ENCODE assay signal across 2 cellular contexts in the genomic region with DNA sequence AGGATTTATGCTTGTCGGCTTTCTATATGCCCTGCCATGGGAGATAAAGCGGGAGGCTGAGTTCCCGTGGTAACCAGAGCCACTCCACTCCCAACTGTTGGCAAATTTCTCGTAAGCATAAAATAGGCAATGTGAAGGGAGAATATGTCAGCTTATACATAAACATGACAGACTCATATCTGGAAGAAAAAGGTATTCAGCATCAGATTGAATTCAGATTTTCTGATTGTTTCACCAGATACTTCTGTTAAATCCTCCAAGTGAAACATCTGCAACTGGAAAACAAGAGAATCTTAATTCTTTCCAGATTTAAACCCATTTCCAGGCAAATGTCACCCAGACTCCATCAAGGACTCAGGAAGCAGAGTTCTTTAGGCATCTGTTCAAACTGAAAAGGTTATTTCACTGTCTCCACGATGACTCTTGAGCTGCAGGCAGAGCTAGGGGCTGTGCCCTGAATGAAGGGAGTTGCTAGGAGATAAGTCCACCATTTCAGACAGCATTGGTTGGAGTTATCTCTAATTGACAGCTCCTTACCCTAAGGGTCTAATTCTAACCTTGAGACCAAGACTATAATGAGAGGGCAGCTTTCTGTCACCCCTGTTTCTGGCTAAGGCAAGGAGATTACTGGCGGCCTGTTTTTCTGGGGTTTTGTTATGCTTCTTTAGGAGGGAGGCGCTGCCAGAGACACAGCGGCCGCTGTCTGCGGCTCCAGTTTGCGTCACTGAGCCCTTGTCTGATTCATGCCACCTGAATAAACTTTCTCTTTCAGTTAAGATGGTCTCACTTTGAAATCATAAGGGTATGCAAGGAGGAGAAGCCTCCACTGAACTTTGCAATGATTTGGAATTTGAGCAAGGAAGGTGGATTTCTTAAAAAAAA.
TF ChIP-seq lines count a peak whose summit lies in the region.

No MANE protein-coding gene starts in this region.

TF ChIP-seq in A549, 52 proteins besides CTCF, POLR2A, EP300 and RAD21 (continued from another document):
- TF ChIP-seq, protein P1, sequence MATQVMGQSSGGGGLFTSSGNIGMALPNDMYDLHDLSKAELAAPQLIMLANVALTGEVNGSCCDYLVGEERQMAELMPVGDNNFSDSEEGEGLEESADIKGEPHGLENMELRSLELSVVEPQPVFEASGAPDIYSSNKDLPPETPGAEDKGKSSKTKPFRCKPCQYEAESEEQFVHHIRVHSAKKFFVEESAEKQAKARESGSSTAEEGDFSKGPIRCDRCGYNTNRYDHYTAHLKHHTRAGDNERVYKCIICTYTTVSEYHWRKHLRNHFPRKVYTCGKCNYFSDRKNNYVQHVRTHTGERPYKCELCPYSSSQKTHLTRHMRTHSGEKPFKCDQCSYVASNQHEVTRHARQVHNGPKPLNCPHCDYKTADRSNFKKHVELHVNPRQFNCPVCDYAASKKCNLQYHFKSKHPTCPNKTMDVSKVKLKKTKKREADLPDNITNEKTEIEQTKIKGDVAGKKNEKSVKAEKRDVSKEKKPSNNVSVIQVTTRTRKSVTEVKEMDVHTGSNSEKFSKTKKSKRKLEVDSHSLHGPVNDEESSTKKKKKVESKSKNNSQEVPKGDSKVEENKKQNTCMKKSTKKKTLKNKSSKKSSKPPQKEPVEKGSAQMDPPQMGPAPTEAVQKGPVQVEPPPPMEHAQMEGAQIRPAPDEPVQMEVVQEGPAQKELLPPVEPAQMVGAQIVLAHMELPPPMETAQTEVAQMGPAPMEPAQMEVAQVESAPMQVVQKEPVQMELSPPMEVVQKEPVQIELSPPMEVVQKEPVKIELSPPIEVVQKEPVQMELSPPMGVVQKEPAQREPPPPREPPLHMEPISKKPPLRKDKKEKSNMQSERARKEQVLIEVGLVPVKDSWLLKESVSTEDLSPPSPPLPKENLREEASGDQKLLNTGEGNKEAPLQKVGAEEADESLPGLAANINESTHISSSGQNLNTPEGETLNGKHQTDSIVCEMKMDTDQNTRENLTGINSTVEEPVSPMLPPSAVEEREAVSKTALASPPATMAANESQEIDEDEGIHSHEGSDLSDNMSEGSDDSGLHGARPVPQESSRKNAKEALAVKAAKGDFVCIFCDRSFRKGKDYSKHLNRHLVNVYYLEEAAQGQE (IDR thresholded peaks at IDR 0.05), result no peak
- TF ChIP-seq KDM1A (IDR thresholded peaks at IDR 0.05; ENCODE audit: low read depth), result no peak
- no peak for TF ChIP-seq FOSB (CRISPR knock-in tag; IDR thresholded peaks at IDR 0.05)
- no peak for TF ChIP-seq NR3C1 (IDR thresholded peaks at IDR 0.05)
- TF ChIP-seq KDM5A (IDR thresholded peaks at IDR 0.05), result no peak
TF ChIP-seq in A549: peak in this region for 0.

TF ChIP-seq in WTC11, 78 proteins besides CTCF, POLR2A, EP300 and RAD21 (continued from another document):
- TF ChIP-seq, protein P2, sequence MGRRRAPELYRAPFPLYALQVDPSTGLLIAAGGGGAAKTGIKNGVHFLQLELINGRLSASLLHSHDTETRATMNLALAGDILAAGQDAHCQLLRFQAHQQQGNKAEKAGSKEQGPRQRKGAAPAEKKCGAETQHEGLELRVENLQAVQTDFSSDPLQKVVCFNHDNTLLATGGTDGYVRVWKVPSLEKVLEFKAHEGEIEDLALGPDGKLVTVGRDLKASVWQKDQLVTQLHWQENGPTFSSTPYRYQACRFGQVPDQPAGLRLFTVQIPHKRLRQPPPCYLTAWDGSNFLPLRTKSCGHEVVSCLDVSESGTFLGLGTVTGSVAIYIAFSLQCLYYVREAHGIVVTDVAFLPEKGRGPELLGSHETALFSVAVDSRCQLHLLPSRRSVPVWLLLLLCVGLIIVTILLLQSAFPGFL (CRISPR knock-in tag; IDR thresholded peaks at IDR 0.05; ENCODE audit: borderline replicate concordance), result no peak
- no peak for TF ChIP-seq JAZF1 (CRISPR knock-in tag; IDR thresholded peaks at IDR 0.05)
- no peak for TF ChIP-seq ZNF317 (CRISPR knock-in tag; IDR thresholded peaks at IDR 0.05; ENCODE audit: borderline replicate concordance, low read depth)
- TF ChIP-seq, protein P3, sequence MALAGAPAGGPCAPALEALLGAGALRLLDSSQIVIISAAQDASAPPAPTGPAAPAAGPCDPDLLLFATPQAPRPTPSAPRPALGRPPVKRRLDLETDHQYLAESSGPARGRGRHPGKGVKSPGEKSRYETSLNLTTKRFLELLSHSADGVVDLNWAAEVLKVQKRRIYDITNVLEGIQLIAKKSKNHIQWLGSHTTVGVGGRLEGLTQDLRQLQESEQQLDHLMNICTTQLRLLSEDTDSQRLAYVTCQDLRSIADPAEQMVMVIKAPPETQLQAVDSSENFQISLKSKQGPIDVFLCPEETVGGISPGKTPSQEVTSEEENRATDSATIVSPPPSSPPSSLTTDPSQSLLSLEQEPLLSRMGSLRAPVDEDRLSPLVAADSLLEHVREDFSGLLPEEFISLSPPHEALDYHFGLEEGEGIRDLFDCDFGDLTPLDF (CRISPR knock-in tag; IDR thresholded peaks at IDR 0.05), result no peak
- TF ChIP-seq, protein P4, sequence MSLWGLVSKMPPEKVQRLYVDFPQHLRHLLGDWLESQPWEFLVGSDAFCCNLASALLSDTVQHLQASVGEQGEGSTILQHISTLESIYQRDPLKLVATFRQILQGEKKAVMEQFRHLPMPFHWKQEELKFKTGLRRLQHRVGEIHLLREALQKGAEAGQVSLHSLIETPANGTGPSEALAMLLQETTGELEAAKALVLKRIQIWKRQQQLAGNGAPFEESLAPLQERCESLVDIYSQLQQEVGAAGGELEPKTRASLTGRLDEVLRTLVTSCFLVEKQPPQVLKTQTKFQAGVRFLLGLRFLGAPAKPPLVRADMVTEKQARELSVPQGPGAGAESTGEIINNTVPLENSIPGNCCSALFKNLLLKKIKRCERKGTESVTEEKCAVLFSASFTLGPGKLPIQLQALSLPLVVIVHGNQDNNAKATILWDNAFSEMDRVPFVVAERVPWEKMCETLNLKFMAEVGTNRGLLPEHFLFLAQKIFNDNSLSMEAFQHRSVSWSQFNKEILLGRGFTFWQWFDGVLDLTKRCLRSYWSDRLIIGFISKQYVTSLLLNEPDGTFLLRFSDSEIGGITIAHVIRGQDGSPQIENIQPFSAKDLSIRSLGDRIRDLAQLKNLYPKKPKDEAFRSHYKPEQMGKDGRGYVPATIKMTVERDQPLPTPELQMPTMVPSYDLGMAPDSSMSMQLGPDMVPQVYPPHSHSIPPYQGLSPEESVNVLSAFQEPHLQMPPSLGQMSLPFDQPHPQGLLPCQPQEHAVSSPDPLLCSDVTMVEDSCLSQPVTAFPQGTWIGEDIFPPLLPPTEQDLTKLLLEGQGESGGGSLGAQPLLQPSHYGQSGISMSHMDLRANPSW (CRISPR knock-in tag; conservative IDR thresholded peaks at IDR 0.05; ENCODE audit: low read depth), result no peak
- TF ChIP-seq, protein P5, sequence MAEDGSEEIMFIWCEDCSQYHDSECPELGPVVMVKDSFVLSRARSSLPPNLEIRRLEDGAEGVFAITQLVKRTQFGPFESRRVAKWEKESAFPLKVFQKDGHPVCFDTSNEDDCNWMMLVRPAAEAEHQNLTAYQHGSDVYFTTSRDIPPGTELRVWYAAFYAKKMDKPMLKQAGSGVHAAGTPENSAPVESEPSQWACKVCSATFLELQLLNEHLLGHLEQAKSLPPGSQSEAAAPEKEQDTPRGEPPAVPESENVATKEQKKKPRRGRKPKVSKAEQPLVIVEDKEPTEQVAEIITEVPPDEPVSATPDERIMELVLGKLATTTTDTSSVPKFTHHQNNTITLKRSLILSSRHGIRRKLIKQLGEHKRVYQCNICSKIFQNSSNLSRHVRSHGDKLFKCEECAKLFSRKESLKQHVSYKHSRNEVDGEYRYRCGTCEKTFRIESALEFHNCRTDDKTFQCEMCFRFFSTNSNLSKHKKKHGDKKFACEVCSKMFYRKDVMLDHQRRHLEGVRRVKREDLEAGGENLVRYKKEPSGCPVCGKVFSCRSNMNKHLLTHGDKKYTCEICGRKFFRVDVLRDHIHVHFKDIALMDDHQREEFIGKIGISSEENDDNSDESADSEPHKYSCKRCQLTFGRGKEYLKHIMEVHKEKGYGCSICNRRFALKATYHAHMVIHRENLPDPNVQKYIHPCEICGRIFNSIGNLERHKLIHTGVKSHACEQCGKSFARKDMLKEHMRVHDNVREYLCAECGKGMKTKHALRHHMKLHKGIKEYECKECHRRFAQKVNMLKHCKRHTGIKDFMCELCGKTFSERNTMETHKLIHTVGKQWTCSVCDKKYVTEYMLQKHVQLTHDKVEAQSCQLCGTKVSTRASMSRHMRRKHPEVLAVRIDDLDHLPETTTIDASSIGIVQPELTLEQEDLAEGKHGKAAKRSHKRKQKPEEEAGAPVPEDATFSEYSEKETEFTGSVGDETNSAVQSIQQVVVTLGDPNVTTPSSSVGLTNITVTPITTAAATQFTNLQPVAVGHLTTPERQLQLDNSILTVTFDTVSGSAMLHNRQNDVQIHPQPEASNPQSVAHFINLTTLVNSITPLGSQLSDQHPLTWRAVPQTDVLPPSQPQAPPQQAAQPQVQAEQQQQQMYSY (CRISPR knock-in tag; IDR thresholded peaks at IDR 0.05), result no peak
- TF ChIP-seq NFYB (CRISPR knock-in tag; conservative IDR thresholded peaks at IDR 0.05; ENCODE audit: low read depth), result no peak
- no peak for TF ChIP-seq ZNF138 (CRISPR knock-in tag; conservative IDR thresholded peaks at IDR 0.05)
- TF ChIP-seq, protein P6, sequence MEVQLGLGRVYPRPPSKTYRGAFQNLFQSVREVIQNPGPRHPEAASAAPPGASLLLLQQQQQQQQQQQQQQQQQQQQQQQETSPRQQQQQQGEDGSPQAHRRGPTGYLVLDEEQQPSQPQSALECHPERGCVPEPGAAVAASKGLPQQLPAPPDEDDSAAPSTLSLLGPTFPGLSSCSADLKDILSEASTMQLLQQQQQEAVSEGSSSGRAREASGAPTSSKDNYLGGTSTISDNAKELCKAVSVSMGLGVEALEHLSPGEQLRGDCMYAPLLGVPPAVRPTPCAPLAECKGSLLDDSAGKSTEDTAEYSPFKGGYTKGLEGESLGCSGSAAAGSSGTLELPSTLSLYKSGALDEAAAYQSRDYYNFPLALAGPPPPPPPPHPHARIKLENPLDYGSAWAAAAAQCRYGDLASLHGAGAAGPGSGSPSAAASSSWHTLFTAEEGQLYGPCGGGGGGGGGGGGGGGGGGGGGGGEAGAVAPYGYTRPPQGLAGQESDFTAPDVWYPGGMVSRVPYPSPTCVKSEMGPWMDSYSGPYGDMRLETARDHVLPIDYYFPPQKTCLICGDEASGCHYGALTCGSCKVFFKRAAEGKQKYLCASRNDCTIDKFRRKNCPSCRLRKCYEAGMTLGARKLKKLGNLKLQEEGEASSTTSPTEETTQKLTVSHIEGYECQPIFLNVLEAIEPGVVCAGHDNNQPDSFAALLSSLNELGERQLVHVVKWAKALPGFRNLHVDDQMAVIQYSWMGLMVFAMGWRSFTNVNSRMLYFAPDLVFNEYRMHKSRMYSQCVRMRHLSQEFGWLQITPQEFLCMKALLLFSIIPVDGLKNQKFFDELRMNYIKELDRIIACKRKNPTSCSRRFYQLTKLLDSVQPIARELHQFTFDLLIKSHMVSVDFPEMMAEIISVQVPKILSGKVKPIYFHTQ (CRISPR knock-in tag; IDR thresholded peaks at IDR 0.05), result no peak
- no peak for TF ChIP-seq RELA (CRISPR knock-in tag; IDR thresholded peaks at IDR 0.05; ENCODE audit: borderline replicate concordance)
- no peak for TF ChIP-seq FOXP1 (CRISPR knock-in tag; IDR thresholded peaks at IDR 0.05; ENCODE audit: borderline replicate concordance)
- TF ChIP-seq, protein P7, sequence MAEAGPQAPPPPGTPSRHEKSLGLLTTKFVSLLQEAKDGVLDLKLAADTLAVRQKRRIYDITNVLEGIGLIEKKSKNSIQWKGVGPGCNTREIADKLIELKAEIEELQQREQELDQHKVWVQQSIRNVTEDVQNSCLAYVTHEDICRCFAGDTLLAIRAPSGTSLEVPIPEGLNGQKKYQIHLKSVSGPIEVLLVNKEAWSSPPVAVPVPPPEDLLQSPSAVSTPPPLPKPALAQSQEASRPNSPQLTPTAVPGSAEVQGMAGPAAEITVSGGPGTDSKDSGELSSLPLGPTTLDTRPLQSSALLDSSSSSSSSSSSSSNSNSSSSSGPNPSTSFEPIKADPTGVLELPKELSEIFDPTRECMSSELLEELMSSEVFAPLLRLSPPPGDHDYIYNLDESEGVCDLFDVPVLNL (CRISPR knock-in tag; IDR thresholded peaks at IDR 0.05; ENCODE audit: borderline replicate concordance, low read depth), result no peak
- TF ChIP-seq CREM (CRISPR knock-in tag; IDR thresholded peaks at IDR 0.05), result no peak
TF ChIP-seq in WTC11: peak in this region for 0.
